In genomic region chrX:78514852-78515251, GRCh38 we compare ENCODE assay signal across 10 cellular contexts.
DNase-seq lines count a peak whose midpoint lies in the region; ATAC-seq and TF ChIP-seq lines count a peak whose summit lies in the region.
"Had no signal": no experiment of that assay in that cellular context is flagged by ENCODE, and none has a peak within 500 bp of the region (broad histone marks: within the 10 kb centered on the region; RNA-seq: fewer than 3 reads in every experiment).

No MANE protein-coding gene starts in this region.

- no peaks in the 10 kb centered on the region for H3K36me3 ChIP-seq in lower lobe of right lung

- H3K4me3 Mint-ChIP-seq in activated naive CD4-positive, alpha-beta T cell treated with anti-CD3 and anti-CD28 coated beads, Interleukin-2, amount 10 ng/mL, durations not matched to agents 7 days and 5 days = no peak overlapping the region

- no peaks in the 10 kb centered on the region for H3K27me3 Mint-ChIP-seq in activated naive CD4-positive, alpha-beta T cell treated with anti-CD3 and anti-CD28 coated beads, Interleukin-2, amount 10 ng/mL, durations not matched to agents 7 days and 5 days

- peaks cover 49% of the 10 kb centered on the region for H3K4me1 Mint-ChIP-seq in activated naive CD4-positive, alpha-beta T cell treated with anti-CD3 and anti-CD28 coated beads, Interleukin-2, amount 10 ng/mL, durations not matched to agents 7 days and 5 days

- H3K4me3 ChIP-seq in lower lobe of right lung = no peak overlapping the region

- H3K9me3 ChIP-seq in lower lobe of right lung = no peaks in the 10 kb centered on the region

- H3K9me3 Mint-ChIP-seq in activated naive CD4-positive, alpha-beta T cell treated with anti-CD3 and anti-CD28 coated beads, Interleukin-2, amount 10 ng/mL, durations not matched to agents 7 days and 5 days = peaks cover 26% of the 10 kb centered on the region

- in situ Hi-C loops in KBM-7 (cut with MboI; ENCODE audit: low pct_unique_long_range_greater_than_20kb, low sequenced_read_pairs) = no loop called here
- in situ Hi-C loops in G401 (cut with HindIII; ENCODE audit: low sequenced_read_pairs) = no loop called here

- CTCF ChIA-PET in activated naive CD4-positive, alpha-beta T cell treated with anti-CD3 and anti-CD28 coated beads, Interleukin-2, amount 10 ng/mL, durations not matched to agents 7 days and 5 days (lab: Charles Lee) = no interaction called here

- TF ChIP-seq CTCF in GM12874 (IDR thresholded peaks at IDR 0.05; ENCODE audit: insufficient read depth, low read depth, low read length) (0 out of 2 replicates have a peak, but pooled peaks have one; percentile 7), lower lobe of right lung (IDR thresholded peaks at IDR 0.05) (peak; percentile 22)

- no peaks in the 10 kb centered on the region for H3K27me3 ChIP-seq in lower lobe of right lung (ENCODE audit: low read depth)

- intact Hi-C loops in lower lobe of right lung (cut with DNase I) = no loop called here

- H3K4me1 ChIP-seq in lower lobe of right lung = no peaks in the 10 kb centered on the region

- peak overlapping the region; percentile 58 for H3K27ac Mint-ChIP-seq in activated naive CD4-positive, alpha-beta T cell treated with anti-CD3 and anti-CD28 coated beads, Interleukin-2, amount 10 ng/mL, durations not matched to agents 7 days and 5 days

- peaks cover 23% of the 10 kb centered on the region for H3K36me3 Mint-ChIP-seq in activated naive CD4-positive, alpha-beta T cell treated with anti-CD3 and anti-CD28 coated beads, Interleukin-2, amount 10 ng/mL, durations not matched to agents 7 days and 5 days

- H3K27ac ChIP-seq in lower lobe of right lung = no peak overlapping the region

- ATAC-seq in lower lobe of right lung (peak in 1 of 2 donors; percentile 33), HG03280 (IDR thresholded peaks at IDR 0.05; ENCODE audit: unreplicated experiment) (no peak), GM19467 (IDR thresholded peaks at IDR 0.05; ENCODE audit: unreplicated experiment) (no peak)

- DNase-seq in KBM-7 (peak; percentile 47), lower lobe of right lung (no peak), AG20443 (ENCODE audit: low spot score) (no peak), G401 (ENCODE audit: low spot score) (no peak)
- no peak for DNase-seq in activated naive CD4-positive, alpha-beta T cell treated with anti-CD3 and anti-CD28 coated beads, Interleukin-2, amount 10 ng/mL, durations not matched to agents 7 days and 5 days
- DNase-seq: midbrain, NCI-H1930 had no signal
